In the genomic region with DNA sequence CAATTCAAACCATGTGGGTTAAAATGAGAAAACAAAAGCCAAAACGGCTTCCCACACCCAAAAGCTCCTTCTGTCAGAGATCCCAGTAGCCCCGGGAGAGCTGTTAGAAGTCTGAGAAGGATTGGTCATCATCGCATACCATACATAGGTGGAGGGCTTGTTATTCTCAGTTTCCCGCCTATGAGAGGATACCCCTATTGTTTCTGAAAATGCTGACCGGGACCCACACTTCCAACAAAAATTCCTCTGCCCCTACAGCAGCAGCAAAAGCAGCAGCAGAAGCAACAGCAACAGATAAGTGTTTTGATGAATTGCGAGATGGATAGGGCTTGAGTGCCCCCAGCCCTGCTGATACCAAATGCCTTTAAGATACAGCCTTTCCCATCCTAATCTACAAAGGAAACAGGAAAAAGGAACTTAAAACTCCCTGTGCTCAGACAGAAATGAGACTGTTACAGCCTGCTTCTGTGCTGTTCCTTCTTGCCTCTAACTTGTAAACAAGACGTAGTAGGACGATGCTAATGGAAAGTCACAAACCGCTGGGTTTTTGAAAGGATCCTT, we compare ENCODE assay signal across 14 cellular contexts. TPM values are rescaled to one million over a fixed set of nuclear protein-coding genes. Genes with fewer than 3 reads are reported as not detected.
A peak's percentile ranks its signal among the peaks of the same experiment; 100 is the strongest.
DNase-seq lines count a peak whose midpoint lies in the region; ATAC-seq and TF ChIP-seq lines count a peak whose summit lies in the region.
"Had no signal": no experiment of that assay in that cellular context is flagged by ENCODE, and none has a peak within 500 bp of the region (broad histone marks: within the 10 kb centered on the region; RNA-seq: fewer than 3 reads in every experiment).

TSS of gene TEK (plus strand) at position 245 of the 561 bp plus-strand sequence. CDS start 366 bp downstream, outside the sequence.

- H3K4me3 ChIP-seq in cardiac fibroblast (replicated peaks in 1 of 2; ENCODE audit: low read depth in 2 of 2, low read length in 2 of 2) = peak within 1 kb of the TSS; percentile 37 to 56
- H3K4me3 ChIP-seq: pancreas had no signal

- no peak for TF ChIP-seq CTCF in cardiac fibroblast (IDR thresholded peaks at IDR 0.05; ENCODE audit: low read depth, low read length)

- no peak for ATAC-seq in HG03520 (IDR thresholded peaks at IDR 0.05; ENCODE audit: unreplicated experiment)
- ATAC-seq: esophagus mucosa, pancreas had no signal

- peak; percentile 23 for DNase-seq in GM03348 (ENCODE audit: low spot score)
- peak; percentile 55 to 63 for DNase-seq in cardiac fibroblast (ENCODE audit: low read depth in 2 of 2)
- DNase-seq in iPS DF 19.7 (ENCODE audit: low read depth, low spot score) = peak; percentile 57
- no peak for DNase-seq in pulmonary artery endothelial cell (ENCODE audit: low read depth, low spot score)
- DNase-seq in NCI-H2029 treated with DMSO at 0.1 percent for 48 hours (lab: John Stamatoyannopoulos, UW) = no peak
- no peak for DNase-seq in NCI-H510A treated with DMSO at 0.1 percent for 48 hours (lab: John Stamatoyannopoulos, UW)
- DNase-seq in central memory CD4-positive, alpha-beta T cell = no peak
- DNase-seq: activated gamma-delta T cell treated with Interleukin-2 at 50 U/mL for 16 hours; CD4-positive, CD25-positive, alpha-beta regulatory T cell; NCI-H446 treated with DMSO at 0.1 percent for 48 hours; pancreas had no signal

RNA-seq across cellular contexts. Expression of gene TEK, which starts in this region (rescaled TPM):
- total RNA-seq in pulmonary artery endothelial cell = 98.9 and 100 TPM in 2 replicates
- total RNA-seq: CD4-positive, CD25-positive, alpha-beta regulatory T cell; T-helper 2 cell treated with Interferon-gamma antibody and Interleukin-4, amounts not matched to agents 100 ng/mL and 5 ng/mL, for 36 hours had no signal

Comparison
In these comparisons a context has a peak if more than half of its experiments do, and no peak if none do; other contexts are left out.
1. DNase-seq: peak in GM03348 (single experiment), cardiac fibroblast (2 of 2) and iPS DF 19.7 (single experiment); none in pulmonary artery endothelial cell (single experiment), NCI-H2029 treated with DMSO at 0.1 percent for 48 hours (single experiment), NCI-H510A treated with DMSO at 0.1 percent for 48 hours (single experiment) and central memory CD4-positive, alpha-beta T cell (single experiment).